ENCODE assay signal across 8 cellular contexts in the genomic region with DNA sequence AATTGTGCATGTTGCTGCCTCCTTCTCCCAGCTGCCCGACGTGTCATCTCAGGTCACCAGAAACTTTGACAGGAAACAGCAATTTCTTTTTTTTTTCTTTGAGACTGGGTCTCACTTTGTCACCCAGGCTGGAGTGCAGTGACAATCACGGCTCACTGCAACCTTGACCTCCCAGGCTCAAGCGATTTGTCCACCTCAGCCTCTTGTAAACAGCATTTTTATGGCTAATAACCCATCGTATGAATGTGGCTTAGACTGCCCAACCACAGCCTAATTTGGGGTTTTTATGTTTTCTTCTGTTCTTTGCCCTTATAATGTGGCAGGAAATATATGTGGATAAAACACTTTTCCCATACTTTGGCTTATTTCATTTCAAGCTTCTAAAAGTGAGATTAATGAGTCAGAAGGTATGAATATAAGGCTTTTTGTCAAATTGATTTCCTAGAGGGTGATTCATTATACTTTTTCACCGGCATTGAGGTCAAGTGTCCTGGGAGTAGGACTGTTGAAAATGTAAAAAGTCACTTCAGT. TPM values are rescaled to one million over a fixed set of nuclear protein-coding genes. Genes with fewer than 3 reads are reported as not detected.
DNase-seq lines count a peak whose midpoint lies in the region; ATAC-seq and TF ChIP-seq lines count a peak whose summit lies in the region.

No MANE protein-coding gene starts in this region.

- peaks cover 38% of the 10 kb centered on the region for H3K4me1 Mint-ChIP-seq in activated T-helper 17 cell treated with anti-CD3 and anti-CD28 coated beads, Interleukin-2, amount 50 U/mL, for 72 hours
- H3K4me1 Mint-ChIP-seq in mesothelial cell of epicardium (peaks cover 2% of the 10 kb centered on the region), osteocyte (ENCODE audit: unreplicated experiment) (peaks cover 18% of the 10 kb centered on the region)

- no peak for TF ChIP-seq POLR2A in tibial nerve (IDR thresholded peaks at IDR 0.05)

- H3K9me3 ChIP-seq in HEK293 (ENCODE audit: control insufficient read depth, insufficient read depth, low read depth, low read length) (no peaks in the 10 kb centered on the region), tibial nerve (no peaks in the 10 kb centered on the region)

- CTCF ChIA-PET in HEK293 (lab: Yijun Ruan, JAX) = no interaction called here

- H3K4me3 ChIP-seq in HEK293 (ENCODE audit: low read depth, low read length) (no peak overlapping the region), tibial nerve (no peak overlapping the region)

- H3K27ac Mint-ChIP-seq in activated T-helper 17 cell treated with anti-CD3 and anti-CD28 coated beads, Interleukin-2, amount 50 U/mL, for 72 hours = peak overlapping the region; percentile 86
- H3K27ac Mint-ChIP-seq in mesothelial cell of epicardium (peak overlapping the region; percentile 23), osteocyte (ENCODE audit: unreplicated experiment) (no peak overlapping the region)

- H3K4me1 ChIP-seq in HEK293 (ENCODE audit: control insufficient read depth, insufficient read depth, low read length) = peaks cover 13% of the 10 kb centered on the region
- peaks cover 0 to 25% (median 10%) of the 10 kb centered on the region in 4 donors for H3K4me1 ChIP-seq in tibial nerve

- no peak for TF ChIP-seq EP300 in tibial nerve (IDR thresholded peaks at IDR 0.05)

- peak; percentile 35 for DNase-seq in EL
- DNase-seq in mesothelial cell of epicardium (ENCODE audit: low spot score in 2 of 2, unreplicated experiment in 2 of 2) = no peak
- DNase-seq in NCI-H748 treated with DMSO at 0.1 percent for 48 hours (lab: John Stamatoyannopoulos, UW) = no peak
- DNase-seq in osteocyte (ENCODE audit: extremely low spot score, unreplicated experiment) = no peak
- DNase-seq in tibial nerve (ENCODE audit: low spot score in 2 of 2) = no peak
- no peak for DNase-seq in omental fat pad (ENCODE audit: low spot score)

- H3K4me3 Mint-ChIP-seq in activated T-helper 17 cell treated with anti-CD3 and anti-CD28 coated beads, Interleukin-2, amount 50 U/mL, for 72 hours = peak overlapping the region; percentile 66
- H3K4me3 Mint-ChIP-seq in mesothelial cell of epicardium (no peak overlapping the region), osteocyte (ENCODE audit: unreplicated experiment) (no peak overlapping the region)

- no peaks in the 10 kb centered on the region for H3K27me3 ChIP-seq in tibial nerve

- H3K27ac ChIP-seq in HEK293 (ENCODE audit: extremely low read depth, low read depth, low read length) = no peak overlapping the region
- peak overlapping the region in 2 of 4 donors; percentile 4 to 8 for H3K27ac ChIP-seq in tibial nerve

- TF ChIP-seq CTCF in HEK293 (tag by site-specific recombination; IDR thresholded peaks at IDR 0.05) (no peak), mesothelial cell of epicardium (IDR thresholded peaks at IDR 0.05; ENCODE audit: unreplicated experiment) (no peak), osteocyte (IDR thresholded peaks at IDR 0.05) (no peak), tibial nerve (IDR thresholded peaks at IDR 0.05) (no peak), omental fat pad (IDR thresholded peaks at IDR 0.05) (no peak)

- peaks cover 18 to 38% of the 10 kb centered on the region in 2 experiments; a peak in 2 of 3 replicates for H3K36me3 ChIP-seq in HEK293 (ENCODE audit: control insufficient read depth in 2 of 2, insufficient read depth in 1 of 2, low read length in 2 of 2)
- H3K36me3 ChIP-seq in tibial nerve = peaks cover 0 to 48% (median 0%) of the 10 kb centered on the region in 3 donors

- POLR2A ChIA-PET in HEK293 (lab: Yijun Ruan, JAX) = no interaction called here

- no peaks in the 10 kb centered on the region for H3K9me3 Mint-ChIP-seq in activated T-helper 17 cell treated with anti-CD3 and anti-CD28 coated beads, Interleukin-2, amount 50 U/mL, for 72 hours
- H3K9me3 Mint-ChIP-seq in mesothelial cell of epicardium (no peaks in the 10 kb centered on the region), osteocyte (ENCODE audit: unreplicated experiment) (no peaks in the 10 kb centered on the region)

- H3K36me3 Mint-ChIP-seq in activated T-helper 17 cell treated with anti-CD3 and anti-CD28 coated beads, Interleukin-2, amount 50 U/mL, for 72 hours (ENCODE audit: low read depth) = peaks cover 66% of the 10 kb centered on the region
- peaks cover 30% of the 10 kb centered on the region for H3K36me3 Mint-ChIP-seq in mesothelial cell of epicardium
- H3K36me3 Mint-ChIP-seq in osteocyte (ENCODE audit: unreplicated experiment) = peaks cover 28% of the 10 kb centered on the region

- H3K27me3 Mint-ChIP-seq in activated T-helper 17 cell treated with anti-CD3 and anti-CD28 coated beads, Interleukin-2, amount 50 U/mL, for 72 hours = no peaks in the 10 kb centered on the region
- no peaks in the 10 kb centered on the region for H3K27me3 Mint-ChIP-seq in mesothelial cell of epicardium (ENCODE audit: low read depth)
- no peaks in the 10 kb centered on the region for H3K27me3 Mint-ChIP-seq in osteocyte (ENCODE audit: unreplicated experiment)

- 23 to 26% methylated on average over 6 of the region's 6 CpGs for WGBS in tibial nerve, 2 donors

- ATAC-seq in activated T-helper 17 cell treated with anti-CD3 and anti-CD28 coated beads, Interleukin-2, amount 50 U/mL, for 72 hours (replicated peaks) = peak; percentile 74
- no peak for ATAC-seq in omental fat pad (ENCODE audit: low FRiP score)

TF ChIP-seq in HEK293, 187 proteins besides CTCF, POLR2A, EP300 and RAD21:
- no peak for TF ChIP-seq ZNF121 (tag by site-specific recombination; IDR thresholded peaks at IDR 0.05)
- TF ChIP-seq PRDM1 (tag by site-specific recombination; IDR thresholded peaks at IDR 0.05) = peak; percentile 55; the same call in 1 of the 2 replicates
- TF ChIP-seq ZNF292 (tag by site-specific recombination; IDR thresholded peaks at IDR 0.05; ENCODE audit: borderline replicate concordance, low read depth) = no peak
- TF ChIP-seq, protein P1, sequence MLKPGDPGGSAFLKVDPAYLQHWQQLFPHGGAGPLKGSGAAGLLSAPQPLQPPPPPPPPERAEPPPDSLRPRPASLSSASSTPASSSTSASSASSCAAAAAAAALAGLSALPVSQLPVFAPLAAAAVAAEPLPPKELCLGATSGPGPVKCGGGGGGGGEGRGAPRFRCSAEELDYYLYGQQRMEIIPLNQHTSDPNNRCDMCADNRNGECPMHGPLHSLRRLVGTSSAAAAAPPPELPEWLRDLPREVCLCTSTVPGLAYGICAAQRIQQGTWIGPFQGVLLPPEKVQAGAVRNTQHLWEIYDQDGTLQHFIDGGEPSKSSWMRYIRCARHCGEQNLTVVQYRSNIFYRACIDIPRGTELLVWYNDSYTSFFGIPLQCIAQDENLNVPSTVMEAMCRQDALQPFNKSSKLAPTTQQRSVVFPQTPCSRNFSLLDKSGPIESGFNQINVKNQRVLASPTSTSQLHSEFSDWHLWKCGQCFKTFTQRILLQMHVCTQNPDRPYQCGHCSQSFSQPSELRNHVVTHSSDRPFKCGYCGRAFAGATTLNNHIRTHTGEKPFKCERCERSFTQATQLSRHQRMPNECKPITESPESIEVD (tag by site-specific recombination; IDR thresholded peaks at IDR 0.05) = peak; percentile 77
- no peak for TF ChIP-seq ZBTB7A (tag by site-specific recombination; IDR thresholded peaks at IDR 0.05; ENCODE audit: low read depth)

RNA-seq across cellular contexts. Expression of a gene that starts 31.0 kb away (rescaled TPM):
- not detected for total RNA-seq in activated T-helper 17 cell treated with anti-CD3 and anti-CD28 coated beads, Interleukin-2, amount 50 U/mL, for 72 hours
- total RNA-seq in mesothelial cell of epicardium (0.14 to 0.25 TPM (median 0.24 TPM) in 3 replicates), osteocyte (not detected in 2 replicates), tibial nerve (not detected), omental fat pad (not detected)
